ENCODE assay signal across 1 cellular context in genomic region chr3:188106006-188106405, GRCh38.
TF ChIP-seq lines count a peak whose summit lies in the region.

No MANE protein-coding gene starts in this region.

TF ChIP-seq in HepG2, 621 proteins besides CTCF, POLR2A, EP300 and RAD21 (continued from another document and continues in another):
- TF ChIP-seq, protein P1, sequence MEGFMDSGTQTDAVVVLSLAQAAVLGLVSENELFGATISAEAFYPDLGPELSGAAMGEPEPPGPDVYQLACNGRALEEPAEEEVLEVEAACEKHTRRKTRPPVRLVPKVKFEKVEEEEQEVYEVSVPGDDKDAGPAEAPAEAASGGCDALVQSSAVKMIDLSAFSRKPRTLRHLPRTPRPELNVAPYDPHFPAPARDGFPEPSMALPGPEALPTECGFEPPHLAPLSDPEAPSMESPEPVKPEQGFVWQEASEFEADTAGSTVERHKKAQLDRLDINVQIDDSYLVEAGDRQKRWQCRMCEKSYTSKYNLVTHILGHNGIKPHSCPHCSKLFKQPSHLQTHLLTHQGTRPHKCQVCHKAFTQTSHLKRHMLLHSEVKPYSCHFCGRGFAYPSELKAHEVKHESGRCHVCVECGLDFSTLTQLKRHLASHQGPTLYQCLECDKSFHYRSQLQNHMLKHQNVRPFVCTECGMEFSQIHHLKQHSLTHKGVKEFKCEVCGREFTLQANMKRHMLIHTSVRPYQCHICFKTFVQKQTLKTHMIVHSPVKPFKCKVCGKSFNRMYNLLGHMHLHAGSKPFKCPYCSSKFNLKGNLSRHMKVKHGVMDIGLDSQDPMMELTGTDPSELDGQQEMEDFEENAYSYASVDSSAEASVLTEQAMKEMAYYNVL (CRISPR knock-in tag; IDR thresholded peaks at IDR 0.05; ENCODE audit: borderline replicate concordance) = no peak
- TF ChIP-seq ZFP90 (CRISPR knock-in tag; IDR thresholded peaks at IDR 0.05; ENCODE audit: borderline replicate concordance) = no peak
- TF ChIP-seq GLI4 (CRISPR knock-in tag; IDR thresholded peaks at IDR 0.05; ENCODE audit: borderline replicate concordance) = no peak
- no peak for TF ChIP-seq ZNF44 (CRISPR knock-in tag; IDR thresholded peaks at IDR 0.05)
- TF ChIP-seq FOXO4 (CRISPR knock-in tag; conservative IDR thresholded peaks at IDR 0.05) = no peak
- TF ChIP-seq RCOR2 (CRISPR knock-in tag; IDR thresholded peaks at IDR 0.05) = no peak
- TF ChIP-seq NFIB (CRISPR knock-in tag; IDR thresholded peaks at IDR 0.05; ENCODE audit: borderline replicate concordance) = no peak
- TF ChIP-seq DZIP1 (CRISPR knock-in tag; IDR thresholded peaks at IDR 0.05) = no peak
- TF ChIP-seq HNRNPLL (IDR thresholded peaks at IDR 0.05; ENCODE audit: low read depth, low read length, poor library complexity, severe bottlenecking) = no peak
- no peak for TF ChIP-seq SIX1 (CRISPR knock-in tag; IDR thresholded peaks at IDR 0.05; ENCODE audit: borderline replicate concordance)
- TF ChIP-seq ZNF878 (CRISPR knock-in tag; IDR thresholded peaks at IDR 0.05) = no peak
- TF ChIP-seq, protein P2, sequence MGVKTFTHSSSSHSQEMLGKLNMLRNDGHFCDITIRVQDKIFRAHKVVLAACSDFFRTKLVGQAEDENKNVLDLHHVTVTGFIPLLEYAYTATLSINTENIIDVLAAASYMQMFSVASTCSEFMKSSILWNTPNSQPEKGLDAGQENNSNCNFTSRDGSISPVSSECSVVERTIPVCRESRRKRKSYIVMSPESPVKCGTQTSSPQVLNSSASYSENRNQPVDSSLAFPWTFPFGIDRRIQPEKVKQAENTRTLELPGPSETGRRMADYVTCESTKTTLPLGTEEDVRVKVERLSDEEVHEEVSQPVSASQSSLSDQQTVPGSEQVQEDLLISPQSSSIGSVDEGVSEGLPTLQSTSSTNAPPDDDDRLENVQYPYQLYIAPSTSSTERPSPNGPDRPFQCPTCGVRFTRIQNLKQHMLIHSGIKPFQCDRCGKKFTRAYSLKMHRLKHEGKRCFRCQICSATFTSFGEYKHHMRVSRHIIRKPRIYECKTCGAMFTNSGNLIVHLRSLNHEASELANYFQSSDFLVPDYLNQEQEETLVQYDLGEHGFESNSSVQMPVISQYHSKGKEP (CRISPR knock-in tag; IDR thresholded peaks at IDR 0.05) = no peak
- TF ChIP-seq GMEB2 (CRISPR knock-in tag; IDR thresholded peaks at IDR 0.05; ENCODE audit: low read depth) = no peak
- TF ChIP-seq, protein P3, sequence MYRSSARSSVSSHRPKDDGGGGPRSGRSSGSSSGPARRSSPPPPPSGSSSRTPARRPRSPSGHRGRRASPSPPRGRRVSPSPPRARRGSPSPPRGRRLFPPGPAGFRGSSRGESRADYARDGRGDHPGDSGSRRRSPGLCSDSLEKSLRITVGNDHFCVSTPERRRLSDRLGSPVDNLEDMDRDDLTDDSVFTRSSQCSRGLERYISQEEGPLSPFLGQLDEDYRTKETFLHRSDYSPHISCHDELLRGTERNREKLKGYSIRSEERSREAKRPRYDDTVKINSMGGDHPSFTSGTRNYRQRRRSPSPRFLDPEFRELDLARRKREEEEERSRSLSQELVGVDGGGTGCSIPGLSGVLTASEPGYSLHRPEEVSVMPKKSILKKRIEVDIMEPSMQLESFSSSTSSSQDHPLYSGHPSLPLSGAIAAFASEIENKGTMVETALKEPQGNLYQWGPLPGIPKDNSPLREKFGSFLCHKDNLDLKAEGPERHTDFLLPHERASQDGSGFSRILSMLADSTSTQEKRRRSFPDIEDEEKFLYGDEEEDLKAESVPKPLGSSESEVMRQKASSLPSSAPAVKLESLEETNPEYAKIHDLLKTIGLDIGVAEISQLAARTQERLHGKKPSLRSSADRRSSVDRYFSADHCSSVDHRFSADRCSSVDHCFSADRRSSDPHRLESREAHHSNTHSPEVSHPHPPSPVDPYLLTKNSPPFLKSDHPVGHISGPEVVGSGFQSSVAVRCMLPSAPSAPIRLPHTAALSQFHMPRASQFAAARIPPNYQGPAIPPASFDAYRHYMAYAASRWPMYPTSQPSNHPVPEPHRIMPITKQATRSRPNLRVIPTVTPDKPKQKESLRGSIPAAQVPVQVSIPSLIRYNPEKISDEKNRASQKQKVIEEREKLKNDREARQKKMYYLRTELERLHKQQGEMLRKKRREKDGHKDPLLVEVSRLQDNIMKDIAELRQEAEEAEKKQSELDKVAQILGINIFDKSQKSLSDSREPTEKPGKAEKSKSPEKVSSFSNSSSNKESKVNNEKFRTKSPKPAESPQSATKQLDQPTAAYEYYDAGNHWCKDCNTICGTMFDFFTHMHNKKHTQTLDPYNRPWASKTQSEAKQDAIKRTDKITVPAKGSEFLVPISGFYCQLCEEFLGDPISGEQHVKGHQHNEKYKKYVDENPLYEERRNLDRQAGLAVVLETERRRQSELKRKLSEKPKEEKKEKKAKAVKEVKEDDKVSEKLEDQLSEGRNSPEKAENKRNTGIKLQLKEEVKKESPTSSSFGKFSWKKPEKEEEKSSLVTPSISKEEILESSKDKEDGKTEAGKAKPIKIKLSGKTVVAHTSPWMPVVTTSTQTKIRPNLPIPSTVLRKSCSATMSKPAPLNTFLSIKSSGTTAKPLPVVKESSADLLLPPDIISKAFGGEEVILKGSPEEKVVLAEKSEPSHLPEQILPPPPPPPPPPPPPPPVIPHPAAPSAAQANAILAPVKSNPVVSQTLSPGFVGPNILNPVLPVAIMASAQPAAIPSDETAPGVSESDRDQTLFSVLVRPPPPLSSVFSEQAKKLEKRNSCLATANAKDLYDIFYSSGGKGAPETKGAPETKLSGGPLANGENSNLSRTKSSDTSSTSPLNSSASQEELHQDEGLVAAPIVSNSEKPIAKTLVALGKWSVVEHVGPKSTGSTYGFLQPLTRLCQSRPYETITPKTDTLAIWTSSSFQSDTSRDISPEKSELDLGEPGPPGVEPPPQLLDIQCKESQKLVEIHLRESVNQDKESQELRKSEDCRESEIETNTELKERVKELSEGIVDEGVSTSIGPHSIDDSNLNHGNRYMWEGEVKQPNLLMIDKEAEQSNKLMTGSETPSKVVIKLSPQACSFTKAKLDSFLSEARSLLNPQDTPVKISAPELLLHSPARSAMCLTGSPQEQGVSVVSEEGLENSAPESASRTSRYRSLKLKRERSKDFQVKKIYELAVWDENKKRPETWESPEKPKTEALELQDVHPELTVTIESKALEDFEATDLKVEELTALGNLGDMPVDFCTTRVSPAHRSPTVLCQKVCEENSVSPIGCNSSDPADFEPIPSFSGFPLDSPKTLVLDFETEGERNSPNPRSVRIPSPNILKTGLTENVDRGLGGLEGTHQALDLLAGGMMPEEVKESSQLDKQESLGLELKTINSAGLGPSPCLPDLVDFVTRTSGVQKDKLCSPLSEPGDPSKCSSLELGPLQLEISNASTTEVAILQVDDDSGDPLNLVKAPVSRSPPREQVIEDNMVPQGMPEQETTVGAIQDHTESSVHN (CRISPR knock-in tag; IDR thresholded peaks at IDR 0.05) = no peak
- TF ChIP-seq ZNF274 (CRISPR knock-in tag; IDR thresholded peaks at IDR 0.05) = no peak
- no peak for TF ChIP-seq ZNF317 (CRISPR knock-in tag; IDR thresholded peaks at IDR 0.05)
- TF ChIP-seq, protein P4, sequence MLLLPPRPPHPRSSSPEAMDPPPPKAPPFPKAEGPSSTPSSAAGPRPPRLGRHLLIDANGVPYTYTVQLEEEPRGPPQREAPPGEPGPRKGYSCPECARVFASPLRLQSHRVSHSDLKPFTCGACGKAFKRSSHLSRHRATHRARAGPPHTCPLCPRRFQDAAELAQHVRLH (CRISPR knock-in tag; IDR thresholded peaks at IDR 0.05; ENCODE audit: borderline replicate concordance, low read depth) = no peak
- no peak for TF ChIP-seq ZNF329 (CRISPR knock-in tag; IDR thresholded peaks at IDR 0.05; ENCODE audit: low read depth)
- no peak for TF ChIP-seq TRIM24 (CRISPR knock-in tag; IDR thresholded peaks at IDR 0.05)
- TF ChIP-seq ZNF564 (CRISPR knock-in tag; IDR thresholded peaks at IDR 0.05) = no peak
- TF ChIP-seq ZFP82 (CRISPR knock-in tag; IDR thresholded peaks at IDR 0.05; ENCODE audit: borderline replicate concordance) = no peak
- TF ChIP-seq, protein P5, sequence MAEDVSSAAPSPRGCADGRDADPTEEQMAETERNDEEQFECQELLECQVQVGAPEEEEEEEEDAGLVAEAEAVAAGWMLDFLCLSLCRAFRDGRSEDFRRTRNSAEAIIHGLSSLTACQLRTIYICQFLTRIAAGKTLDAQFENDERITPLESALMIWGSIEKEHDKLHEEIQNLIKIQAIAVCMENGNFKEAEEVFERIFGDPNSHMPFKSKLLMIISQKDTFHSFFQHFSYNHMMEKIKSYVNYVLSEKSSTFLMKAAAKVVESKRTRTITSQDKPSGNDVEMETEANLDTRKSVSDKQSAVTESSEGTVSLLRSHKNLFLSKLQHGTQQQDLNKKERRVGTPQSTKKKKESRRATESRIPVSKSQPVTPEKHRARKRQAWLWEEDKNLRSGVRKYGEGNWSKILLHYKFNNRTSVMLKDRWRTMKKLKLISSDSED (CRISPR knock-in tag; IDR thresholded peaks at IDR 0.05) = no peak
- TF ChIP-seq ZFP91 (CRISPR knock-in tag; IDR thresholded peaks at IDR 0.05; ENCODE audit: borderline replicate concordance) = no peak
- TF ChIP-seq GPN1 (CRISPR knock-in tag; IDR thresholded peaks at IDR 0.05; ENCODE audit: borderline replicate concordance) = no peak
- no peak for TF ChIP-seq ZNF232 (CRISPR knock-in tag; IDR thresholded peaks at IDR 0.05; ENCODE audit: borderline replicate concordance)
- no peak for TF ChIP-seq ZFP36L2 (CRISPR knock-in tag; IDR thresholded peaks at IDR 0.05)
- TF ChIP-seq, protein P6, sequence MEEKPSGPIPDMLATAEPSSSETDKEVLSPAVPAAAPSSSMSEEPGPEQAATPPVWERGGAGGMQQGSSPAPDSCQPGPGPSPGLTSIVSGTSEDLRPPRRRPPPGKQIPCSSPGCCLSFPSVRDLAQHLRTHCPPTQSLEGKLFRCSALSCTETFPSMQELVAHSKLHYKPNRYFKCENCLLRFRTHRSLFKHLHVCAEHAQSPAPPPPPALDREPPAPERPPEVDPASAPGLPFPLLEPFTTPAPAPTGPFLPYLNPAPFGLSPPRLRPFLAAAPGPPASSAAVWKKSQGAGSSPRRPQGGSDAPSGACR (CRISPR knock-in tag; IDR thresholded peaks at IDR 0.05) = no peak
- no peak for TF ChIP-seq SP1 (IDR thresholded peaks at IDR 0.05)
- TF ChIP-seq SP1 (CRISPR knock-in tag; IDR thresholded peaks at IDR 0.05) = no peak
- TF ChIP-seq TOE1 (CRISPR knock-in tag; IDR thresholded peaks at IDR 0.05) = no peak
- TF ChIP-seq ZNF382 (CRISPR knock-in tag; IDR thresholded peaks at IDR 0.05; ENCODE audit: borderline replicate concordance) = no peak
- peak; percentile 63 for TF ChIP-seq TEAD3 (CRISPR knock-in tag; optimal IDR thresholded peaks at IDR 0.05; ENCODE audit: borderline replicate concordance)
- no peak for TF ChIP-seq PRPF4 (IDR thresholded peaks at IDR 0.05; ENCODE audit: low read depth, low read length, poor library complexity, severe bottlenecking)
- peak; percentile 22; the same call in 1 of the 2 replicates for TF ChIP-seq MEF2D (CRISPR knock-in tag; IDR thresholded peaks at IDR 0.05)
- TF ChIP-seq ZMYM2 (CRISPR knock-in tag; IDR thresholded peaks at IDR 0.05) = 0 out of 2 replicates have a peak, but pooled peaks have one; percentile 48
- TF ChIP-seq DBP (CRISPR knock-in tag; IDR thresholded peaks at IDR 0.05; ENCODE audit: not compliant biosample characterization) = no peak
